In genomic region chr10:50362547-50363125, GRCh38 we compare ENCODE assay signal across 8 cellular contexts.
DNase-seq lines count a peak whose midpoint lies in the region; ATAC-seq and TF ChIP-seq lines count a peak whose summit lies in the region.

No MANE protein-coding gene starts in this region.

- WGBS in right cardiac atrium, result 94% methylated on average over 2 of the region's 2 CpGs

- intact Hi-C loops in right cardiac atrium (cut with DNase I), result no loop called here

- no peak for TF ChIP-seq CTCF in GM12865 (IDR thresholded peaks at IDR 0.05; ENCODE audit: insufficient read depth, low read depth, low read length, missing control alignments)

- peaks cover 2% of the 10 kb centered on the region for H3K4me1 ChIP-seq in right cardiac atrium (ENCODE audit: control insufficient read depth, insufficient read depth, low read length)

- peaks cover 40% of the 10 kb centered on the region for H3K36me3 Mint-ChIP-seq in activated T-helper 17 cell treated with anti-CD3 and anti-CD28 coated beads, Interleukin-2, amount 50 U/mL, for 72 hours (ENCODE audit: low read depth)

- ATAC-seq in GM21360 (IDR thresholded peaks at IDR 0.05; ENCODE audit: unreplicated experiment) (peak; percentile 75), HG03280 (IDR thresholded peaks at IDR 0.05; ENCODE audit: unreplicated experiment) (peak; percentile 84), right cardiac atrium (no peak)
- ATAC-seq in activated T-helper 17 cell treated with anti-CD3 and anti-CD28 coated beads, Interleukin-2, amount 50 U/mL, for 72 hours (replicated peaks), result no peak

- H3K4me1 Mint-ChIP-seq in activated T-helper 17 cell treated with anti-CD3 and anti-CD28 coated beads, Interleukin-2, amount 50 U/mL, for 72 hours, result peaks cover 5% of the 10 kb centered on the region

- H3K4me3 Mint-ChIP-seq in activated T-helper 17 cell treated with anti-CD3 and anti-CD28 coated beads, Interleukin-2, amount 50 U/mL, for 72 hours, result no peak overlapping the region

- no peaks in the 10 kb centered on the region for H3K27me3 ChIP-seq in right cardiac atrium (ENCODE audit: control insufficient read depth, insufficient read depth)

- DNase-seq in GM12865 (ENCODE audit: low read depth) (peak; percentile 82), hypothalamus (lab: John Stamatoyannopoulos, UW) (no peak), inferior parietal cortex (ENCODE audit: extremely low spot score) (no peak), right cardiac atrium (no peak)
- no peak for DNase-seq in activated effector memory CD4-positive, alpha-beta T cell treated with Interleukin-2 at 50 U/mL for 16 hours

- no peaks in the 10 kb centered on the region for H3K9me3 Mint-ChIP-seq in activated T-helper 17 cell treated with anti-CD3 and anti-CD28 coated beads, Interleukin-2, amount 50 U/mL, for 72 hours

- no peak overlapping the region for H3K27ac ChIP-seq in right cardiac atrium (ENCODE audit: low read length)

- peak overlapping the region; percentile 15 for H3K27ac Mint-ChIP-seq in activated T-helper 17 cell treated with anti-CD3 and anti-CD28 coated beads, Interleukin-2, amount 50 U/mL, for 72 hours

- no peaks in the 10 kb centered on the region for H3K9me3 ChIP-seq in right cardiac atrium (ENCODE audit: control insufficient read depth, low read length)

- H3K27me3 Mint-ChIP-seq in activated T-helper 17 cell treated with anti-CD3 and anti-CD28 coated beads, Interleukin-2, amount 50 U/mL, for 72 hours, result no peaks in the 10 kb centered on the region

- H3K4me3 ChIP-seq in GM12865 (ENCODE audit: low read depth, low read length) (peak overlapping the region; percentile 21), right cardiac atrium (ENCODE audit: low read length) (no peak overlapping the region)

Comparison
In these comparisons a context has a peak if more than half of its experiments do, and no peak if none do; other contexts are left out.
1. ATAC-seq: peak in GM21360 (single experiment) and HG03280 (single experiment); none in activated T-helper 17 cell treated with anti-CD3 and anti-CD28 coated beads, Interleukin-2, amount 50 U/mL, for 72 hours (single experiment) and right cardiac atrium (0 of 2).